In genomic region chr11:133243832-133244231, GRCh38 we compare ENCODE assay signal across 1 cellular context.
TF ChIP-seq lines count a peak whose summit lies in the region.

No MANE protein-coding gene starts in this region.

TF ChIP-seq in HepG2, 621 proteins besides CTCF, POLR2A, EP300 and RAD21 (continued from another document):
- TF ChIP-seq GLI4 (CRISPR knock-in tag; IDR thresholded peaks at IDR 0.05; ENCODE audit: borderline replicate concordance) (no peak), SMYD3 (CRISPR knock-in tag; IDR thresholded peaks at IDR 0.05) (no peak), PHF8 (CRISPR knock-in tag; IDR thresholded peaks at IDR 0.05) (no peak), ZBTB39 (CRISPR knock-in tag; IDR thresholded peaks at IDR 0.05) (no peak), NFRKB (IDR thresholded peaks at IDR 0.05) (no peak), REPIN1 (CRISPR knock-in tag; IDR thresholded peaks at IDR 0.05; ENCODE audit: borderline replicate concordance, low read depth) (no peak), ZMAT3 (CRISPR knock-in tag; conservative IDR thresholded peaks at IDR 0.05) (no peak), HINFP (CRISPR knock-in tag; IDR thresholded peaks at IDR 0.05; ENCODE audit: low read depth) (no peak)
